In the genomic region with DNA sequence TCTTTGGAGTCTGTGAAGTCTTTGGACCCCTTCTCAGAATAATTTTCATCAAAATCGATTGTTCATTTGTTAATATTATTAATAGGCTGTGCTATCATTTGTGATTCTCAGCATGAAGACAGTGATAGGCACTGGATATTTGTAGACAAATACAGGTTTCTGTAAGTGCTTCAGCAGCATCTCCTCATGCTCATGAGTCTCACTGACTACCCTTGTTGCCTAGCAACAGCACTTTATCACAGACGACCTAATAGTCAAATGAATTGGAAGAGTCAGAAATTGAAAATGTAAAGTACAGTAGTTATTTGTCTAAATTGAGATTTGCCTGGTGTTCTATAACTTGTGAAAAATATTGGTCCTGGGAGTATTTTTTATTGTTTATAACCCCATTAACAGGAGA, we compare ENCODE assay signal across 1 cellular context.
TF ChIP-seq lines count a peak whose summit lies in the region.

No MANE protein-coding gene starts in this region.

TF ChIP-seq in IMR-90, 13 proteins besides CTCF, POLR2A, EP300 and RAD21 (continued from another document):
- TF ChIP-seq, protein P1, sequence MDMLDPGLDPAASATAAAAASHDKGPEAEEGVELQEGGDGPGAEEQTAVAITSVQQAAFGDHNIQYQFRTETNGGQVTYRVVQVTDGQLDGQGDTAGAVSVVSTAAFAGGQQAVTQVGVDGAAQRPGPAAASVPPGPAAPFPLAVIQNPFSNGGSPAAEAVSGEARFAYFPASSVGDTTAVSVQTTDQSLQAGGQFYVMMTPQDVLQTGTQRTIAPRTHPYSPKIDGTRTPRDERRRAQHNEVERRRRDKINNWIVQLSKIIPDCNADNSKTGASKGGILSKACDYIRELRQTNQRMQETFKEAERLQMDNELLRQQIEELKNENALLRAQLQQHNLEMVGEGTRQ (IDR thresholded peaks at IDR 0.05; ENCODE audit: low read depth, low read length) = no peak
- TF ChIP-seq SMC3 (IDR thresholded peaks at IDR 0.05; ENCODE audit: low read depth, low read length) (no peak), CHD1 (IDR thresholded peaks at IDR 0.05; ENCODE audit: low read depth, low read length) (no peak), MAFK (IDR thresholded peaks at IDR 0.05; ENCODE audit: low read depth, low read length) (no peak)
